In genomic region chr10:7033031-7033430, GRCh38 we compare ENCODE assay signal across 24 cellular contexts.
"Had no signal": no experiment of that assay in that cellular context is flagged by ENCODE, and none has a peak within 500 bp of the region (broad histone marks: within the 10 kb centered on the region; RNA-seq: fewer than 3 reads in every experiment).

No MANE protein-coding gene starts in this region.

- H3K27ac Mint-ChIP-seq: activated CD4-positive, alpha-beta T cell treated with anti-CD3 and anti-CD28 coated beads, Interleukin-2, amount 10 ng/mL, durations not matched to agents 7 days and 5 days; activated naive CD8-positive, alpha-beta T cell; activated T-cell treated with anti-CD3 and anti-CD28 coated beads, Interleukin-2, amount 50 U/mL, for 24 hours; activated T-helper 2 cell treated with anti-CD3 and anti-CD28 coated beads, Interferon-gamma antibody, Interleukin-2, Interleukin-4, amounts not matched to agents 10 μg/mL and 5 μg/mL and 100 μg/mL, durations not matched to agents 14 hours and 24 hours and 36 hours; mesothelial cell of epicardium; naive thymus-derived CD4-positive, alpha-beta T cell; neural progenitor cell; WTC11 had no signal

- H3K4me1 ChIP-seq: gastroesophageal sphincter, neural progenitor cell, right atrium auricular region, vagina had no signal

- H3K4me1 Mint-ChIP-seq: mesothelial cell of epicardium, neural progenitor cell had no signal

- H3K36me3 ChIP-seq: brain microvascular endothelial cell, gastroesophageal sphincter, neural progenitor cell, right atrium auricular region, upper lobe of left lung, vagina had no signal

- H3K4me3 Mint-ChIP-seq: activated CD4-positive, alpha-beta T cell treated with anti-CD3 and anti-CD28 coated beads, Interleukin-2, amount 10 ng/mL, durations not matched to agents 7 days and 5 days; activated naive CD8-positive, alpha-beta T cell; activated T-cell treated with anti-CD3 and anti-CD28 coated beads, Interleukin-2, amount 50 U/mL, for 24 hours; mesothelial cell of epicardium; naive thymus-derived CD4-positive, alpha-beta T cell; neural progenitor cell; WTC11 had no signal

- ATAC-seq: gastroesophageal sphincter; left cardiac atrium; naive thymus-derived CD4-positive, alpha-beta T cell; WTC11 had no signal

- H3K36me3 Mint-ChIP-seq: mesothelial cell of epicardium, neural progenitor cell, WTC11 had no signal

- H3K27ac ChIP-seq: brain microvascular endothelial cell, gastroesophageal sphincter, hepatocyte, neural progenitor cell, right atrium auricular region, upper lobe of left lung, vagina had no signal

- H3K4me3 ChIP-seq: gastroesophageal sphincter, hepatocyte, neural progenitor cell, right atrium auricular region, upper lobe of left lung, vagina had no signal

- H3K27me3 ChIP-seq: brain microvascular endothelial cell, gastroesophageal sphincter, hepatocyte, neural progenitor cell, right atrium auricular region, upper lobe of left lung, vagina had no signal

- H3K27me3 Mint-ChIP-seq: activated CD4-positive, alpha-beta T cell treated with anti-CD3 and anti-CD28 coated beads, Interleukin-2, amount 10 ng/mL, durations not matched to agents 7 days and 5 days; activated naive CD8-positive, alpha-beta T cell; activated T-cell treated with anti-CD3 and anti-CD28 coated beads, Interleukin-2, amount 50 U/mL, for 24 hours; naive thymus-derived CD4-positive, alpha-beta T cell had no signal

- DNase-seq: activated CD4-positive, alpha-beta T cell treated with anti-CD3 and anti-CD28 coated beads for 1 hour; activated CD4-positive, alpha-beta T cell treated with anti-CD3 and anti-CD28 coated beads, Interleukin-2, amount 10 ng/mL, durations not matched to agents 7 days and 5 days; activated CD8-positive, alpha-beta memory T cell treated with anti-CD3 and anti-CD28 coated beads for 24 hours; activated CD8-positive, alpha-beta memory T cell treated with anti-CD3 and anti-CD28 coated beads, Interleukin-2, amount 50 U/mL, for 48 hours; activated T-cell treated with anti-CD3 and anti-CD28 coated beads, Interleukin-2, amount 50 U/mL, for 24 hours; brain microvascular endothelial cell; cortex of kidney; left cardiac atrium; naive thymus-derived CD4-positive, alpha-beta T cell; occipital lobe; stimulated activated CD4-positive, alpha-beta T cell treated with anti-CD3 and anti-CD28 coated beads, Interleukin-15, amount 100 ng/mL, for 24 hours; stimulated activated CD4-positive, alpha-beta T cell treated with anti-CD3 and anti-CD28 coated beads, Interleukin-2, amount 100 ng/mL, for 24 hours; stimulated activated naive CD4-positive, alpha-beta T cell; T-helper 2 cell; upper lobe of left lung had no signal

- H3K9me3 ChIP-seq: gastroesophageal sphincter, right atrium auricular region, upper lobe of left lung, vagina had no signal
